In the genomic region with DNA sequence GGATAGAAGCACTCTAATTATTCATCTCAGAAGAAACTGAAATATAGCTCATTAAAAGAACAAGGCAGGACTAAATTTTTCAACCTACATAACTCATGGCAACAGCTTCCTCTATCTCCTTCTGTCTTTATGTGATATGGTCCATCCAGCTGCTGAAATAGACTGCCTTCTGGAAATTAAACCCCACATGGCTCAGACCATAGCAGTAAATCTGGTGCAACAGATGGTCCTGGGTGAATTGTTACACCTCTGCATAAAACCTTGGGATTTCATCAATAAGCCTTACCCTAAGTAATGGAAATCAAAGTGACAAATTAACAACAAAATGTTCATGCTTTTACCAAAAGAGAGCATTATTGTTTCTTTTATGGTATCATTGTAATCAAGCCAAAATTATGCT, we compare ENCODE assay signal across 25 cellular contexts.
"Had no signal": no experiment of that assay in that cellular context is flagged by ENCODE, and none has a peak within 500 bp of the region (broad histone marks: within the 10 kb centered on the region; RNA-seq: fewer than 3 reads in every experiment).

No MANE protein-coding gene starts in this region.

- H3K4me3 Mint-ChIP-seq: activated CD8-positive, alpha-beta memory T cell treated with anti-CD3 and anti-CD28 coated beads, Interleukin-2, amount 10 ng/mL, durations not matched to agents 7 days and 5 days; activated naive CD4-positive, alpha-beta T cell treated with anti-CD3 and anti-CD28 coated beads for 36 hours; activated naive CD8-positive, alpha-beta T cell; activated T-cell treated with anti-CD3 and anti-CD28 coated beads, Interleukin-2, amount 50 U/mL, for 4 hours; brain; central memory CD8-positive, alpha-beta T cell; T-helper 17 cell; WTC11 had no signal

- H3K27ac Mint-ChIP-seq: activated CD8-positive, alpha-beta memory T cell treated with anti-CD3 and anti-CD28 coated beads, Interleukin-2, amount 10 ng/mL, durations not matched to agents 7 days and 5 days; activated naive CD4-positive, alpha-beta T cell treated with anti-CD3 and anti-CD28 coated beads for 36 hours; activated naive CD8-positive, alpha-beta T cell; brain; T-helper 17 cell; WTC11 had no signal

- H3K36me3 Mint-ChIP-seq: activated CD8-positive, alpha-beta memory T cell treated with anti-CD3 and anti-CD28 coated beads, Interleukin-2, amount 10 ng/mL, durations not matched to agents 7 days and 5 days; activated naive CD8-positive, alpha-beta T cell; brain had no signal

- H3K36me3 ChIP-seq: MG63, Peyer's patch, SJSA1 had no signal

- H3K27ac ChIP-seq: Peyer's patch, SJSA1 had no signal

- H3K4me1 Mint-ChIP-seq: activated CD8-positive, alpha-beta memory T cell treated with anti-CD3 and anti-CD28 coated beads, Interleukin-2, amount 10 ng/mL, durations not matched to agents 7 days and 5 days; central memory CD8-positive, alpha-beta T cell; T-helper 17 cell had no signal

- H3K27me3 ChIP-seq: MG63, Peyer's patch, SJSA1 had no signal

- DNase-seq: activated CD4-positive, alpha-beta T cell treated with anti-CD3 and anti-CD28 coated beads for 48 hours; activated CD4-positive, alpha-beta T cell treated with anti-CD3 and anti-CD28 coated beads, Interleukin-2, amount 50 U/mL, for 48 hours; activated CD4-positive, CD25-positive, alpha-beta regulatory T cell treated with anti-CD3 and anti-CD28 coated beads, Interleukin-2, amount 50 U/mL, for 72 hours; activated CD8-positive, alpha-beta memory T cell treated with anti-CD3 and anti-CD28 coated beads, Interleukin-2, amount 10 ng/mL, durations not matched to agents 7 days and 5 days; activated effector memory CD4-positive, alpha-beta T cell treated with anti-CD3 and anti-CD28 coated beads, Interleukin-2, amount 50 U/mL, for 16 hours; activated naive CD4-positive, alpha-beta T cell treated with anti-CD3 and anti-CD28 coated beads for 36 hours; activated T-cell treated with anti-CD3 and anti-CD28 coated beads, Interleukin-2, amount 50 U/mL, for 4 hours; amygdala; cortex of kidney; MG63; NCI-H1105; NCI-H1436 treated with DMSO at 0.1 percent for 48 hours; NCI-H187; NCI-H2081 treated with DMSO at 0.1 percent for 48 hours; NCI-H774; NK-92 treated with Interleukin-12 subunit alpha and Interleukin-12 subunit beta, amount 100 ng/mL, for 24 hours; Peyer's patch; SHP77; T-helper 17 cell; T-helper 9 cell had no signal

- H3K9me3 ChIP-seq: MG63, Peyer's patch, SJSA1 had no signal

- H3K9me3 Mint-ChIP-seq: activated naive CD4-positive, alpha-beta T cell treated with anti-CD3 and anti-CD28 coated beads for 36 hours; activated T-cell treated with anti-CD3 and anti-CD28 coated beads, Interleukin-2, amount 50 U/mL, for 4 hours; brain; central memory CD8-positive, alpha-beta T cell had no signal

- H3K4me3 ChIP-seq: MG63, Peyer's patch, SJSA1 had no signal

- H3K4me1 ChIP-seq: Peyer's patch, SJSA1 had no signal

- H3K27me3 Mint-ChIP-seq: brain had no signal
